Comparison of ENCODE assay signal across 8 cellular contexts in the genomic region with DNA sequence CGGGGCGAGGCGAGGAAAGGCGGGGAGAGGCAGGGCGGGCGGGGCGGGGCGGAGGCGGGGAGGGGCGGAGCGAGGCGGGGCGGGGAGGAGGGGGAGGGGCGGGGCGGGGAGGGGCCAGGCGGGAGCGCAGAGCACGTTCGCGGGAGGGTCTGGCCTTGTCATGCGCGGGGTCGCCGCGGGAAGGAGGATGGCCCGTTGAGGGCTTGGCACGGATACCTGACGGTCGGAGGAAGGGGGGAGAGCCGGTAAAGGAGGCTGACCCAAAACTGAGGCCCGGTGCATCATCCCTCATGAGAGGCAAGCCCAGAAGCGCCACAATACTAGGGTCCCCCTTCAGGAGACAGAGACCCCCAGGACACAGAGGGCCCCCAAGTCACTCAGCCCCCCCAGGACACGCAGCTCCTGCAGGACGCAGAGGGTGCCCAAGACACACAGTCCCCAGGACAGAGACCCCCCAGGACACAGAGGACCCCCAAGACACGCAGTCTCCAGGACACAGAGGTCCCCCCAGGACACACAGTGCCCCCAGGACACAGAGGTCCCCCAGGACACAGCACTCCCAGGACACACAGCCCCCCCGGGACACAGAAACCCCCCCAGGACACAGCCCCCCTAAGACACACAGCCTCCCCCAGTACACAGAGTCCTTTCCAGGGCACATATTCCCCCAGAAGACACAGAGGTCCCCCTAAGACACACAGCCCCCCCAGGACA. TPM values are rescaled to one million over a fixed set of nuclear protein-coding genes. Genes with fewer than 3 reads are reported as not detected.
DNase-seq lines count a peak whose midpoint lies in the region; ATAC-seq and TF ChIP-seq lines count a peak whose summit lies in the region.

No MANE protein-coding gene starts in this region.

- H3K9me3 Mint-ChIP-seq in activated CD4-positive, alpha-beta memory T cell treated with anti-CD3 and anti-CD28 coated beads for 36 hours = no peaks in the 10 kb centered on the region
- no peaks in the 10 kb centered on the region for H3K9me3 Mint-ChIP-seq in osteocyte (ENCODE audit: unreplicated experiment)

- in situ Hi-C loops in GM23248 (cut with MboI) = no loop called here

- H3K9me2 ChIP-seq in GM23248 (ENCODE audit: insufficient read depth) = no peaks in the 10 kb centered on the region

- H3K27me3 Mint-ChIP-seq in activated CD4-positive, alpha-beta memory T cell treated with anti-CD3 and anti-CD28 coated beads for 36 hours = no peaks in the 10 kb centered on the region
- no peaks in the 10 kb centered on the region for H3K27me3 Mint-ChIP-seq in osteocyte (ENCODE audit: unreplicated experiment)

- H3K27ac Mint-ChIP-seq in activated CD4-positive, alpha-beta memory T cell treated with anti-CD3 and anti-CD28 coated beads for 36 hours = no peak overlapping the region
- H3K27ac Mint-ChIP-seq in osteocyte (ENCODE audit: unreplicated experiment) = peak overlapping the region; percentile 53

- 0 out of 3 replicates have a peak, but pooled peaks have one; percentile 23 for ATAC-seq in DND-41 (ENCODE audit: insufficient read depth, low read depth)
- ATAC-seq in HG03521 (IDR thresholded peaks at IDR 0.05; ENCODE audit: unreplicated experiment) = no peak
- ATAC-seq in HG03571 (IDR thresholded peaks at IDR 0.05; ENCODE audit: unreplicated experiment) = no peak

- H3K4me1 ChIP-seq in DND-41 (ENCODE audit: insufficient read depth, low read length) (peaks cover 28% of the 10 kb centered on the region), GM23248 (ENCODE audit: insufficient read depth) (peaks cover 4% of the 10 kb centered on the region; the same call in 1 of the 2 replicates)

- peak overlapping the region; percentile 53; the same call in 1 of the 2 replicates for H3K27ac ChIP-seq in DND-41 (ENCODE audit: low read length)
- no peak overlapping the region for H3K27ac ChIP-seq in GM23248

- peaks cover 20% of the 10 kb centered on the region for H3K36me3 ChIP-seq in DND-41 (ENCODE audit: insufficient read depth, low read length)
- H3K36me3 ChIP-seq in GM23248 (ENCODE audit: low read depth) = no peaks in the 10 kb centered on the region

- intact Hi-C loops in activated CD4-positive, alpha-beta memory T cell treated with anti-CD3 and anti-CD28 coated beads for 36 hours (cut with micrococcal nuclease) = loop anchor here (5.0 kb wide), 2 partner anchors 48 to 103 kb away; partner anchors contain the start of genes RAB40B and TBCD

- H3K9me3 ChIP-seq in DND-41 (ENCODE audit: insufficient read depth, low read length, severe bottlenecking) = no peaks in the 10 kb centered on the region
- no peaks in the 10 kb centered on the region for H3K9me3 ChIP-seq in GM23248 (ENCODE audit: low read depth)

- H3K4me1 Mint-ChIP-seq in activated CD4-positive, alpha-beta memory T cell treated with anti-CD3 and anti-CD28 coated beads for 36 hours (ENCODE audit: low read depth) = peaks cover 23% of the 10 kb centered on the region
- H3K4me1 Mint-ChIP-seq in osteocyte (ENCODE audit: unreplicated experiment) = peaks cover 17% of the 10 kb centered on the region

- CTCF ChIA-PET in activated CD4-positive, alpha-beta memory T cell treated with anti-CD3 and anti-CD28 coated beads for 36 hours (lab: Charles Lee) = no interaction called here

- no peaks in the 10 kb centered on the region for H3F3A ChIP-seq in GM23248 (ENCODE audit: insufficient read depth)

- H3K79me2 ChIP-seq in DND-41 (ENCODE audit: insufficient read depth, low read length) (peaks cover 44% of the 10 kb centered on the region), GM23248 (ENCODE audit: insufficient read depth) (peaks cover 41% of the 10 kb centered on the region)

- H3K27me3 ChIP-seq in DND-41 (ENCODE audit: insufficient read depth, low read length, poor library complexity) = no peaks in the 10 kb centered on the region
- no peaks in the 10 kb centered on the region for H3K27me3 ChIP-seq in GM23248 (replicated peaks; ENCODE audit: insufficient read depth)

- no peak for DNase-seq in DND-41
- DNase-seq in HuH-7 (ENCODE audit: low spot score) = peak; percentile 60
- DNase-seq in activated CD4-positive, alpha-beta memory T cell treated with anti-CD3 and anti-CD28 coated beads for 36 hours = no peak
- DNase-seq in foreskin fibroblast = no peak
- no peak for DNase-seq in osteocyte (ENCODE audit: extremely low spot score, unreplicated experiment)
- no peak for DNase-seq in GM23248

- H3K4me3 Mint-ChIP-seq in activated CD4-positive, alpha-beta memory T cell treated with anti-CD3 and anti-CD28 coated beads for 36 hours = peak overlapping the region; percentile 60
- peak overlapping the region; percentile 35 for H3K4me3 Mint-ChIP-seq in osteocyte (ENCODE audit: unreplicated experiment)

- 0 out of 2 replicates have a peak overlapping the region, but pooled peaks have one; percentile 3 for H2AFZ ChIP-seq in DND-41 (ENCODE audit: low read depth, low read length)
- H2AFZ ChIP-seq in GM23248 = no peak overlapping the region; the same call in 1 of the 2 replicates

- H4K20me1 ChIP-seq in DND-41 (ENCODE audit: insufficient read depth, low read length) (peaks cover 40% of the 10 kb centered on the region), GM23248 (ENCODE audit: insufficient read depth) (peaks cover 18% of the 10 kb centered on the region)

- TF ChIP-seq CTCF in DND-41 (IDR thresholded peaks at IDR 0.05; ENCODE audit: borderline replicate concordance, extremely low read depth, low read length, poor library complexity, severe bottlenecking) = no peak
- TF ChIP-seq CTCF in foreskin fibroblast (IDR thresholded peaks at IDR 0.05; ENCODE audit: low read depth, low read length) = no peak
- TF ChIP-seq CTCF in osteocyte (IDR thresholded peaks at IDR 0.05) = no peak

- H3K4me3 ChIP-seq in DND-41 (ENCODE audit: low read depth in 1 of 2, low read length in 2 of 2) = peak overlapping the region in 1 of 2 experiments; percentile 51; a peak in 2 of 4 replicates
- peak overlapping the region; percentile 52 to 55 for H3K4me3 ChIP-seq in foreskin fibroblast (ENCODE audit: low read depth in 1 of 2, low read length in 2 of 2)
- H3K4me3 ChIP-seq in GM23248 = no peak overlapping the region

- 14 to 42% methylated on average over 6 to 31 of the region's 36 CpGs for WGBS in GM23248 (ENCODE audit: low coverage in 1 of 2, low lambda C conversion rate in 2 of 2, missing lambda C conversion rate in 2 of 2), 2 experiments

- H3K4me2 ChIP-seq in DND-41 (ENCODE audit: insufficient read depth, low read length) (peak overlapping the region; percentile 58), GM23248 (ENCODE audit: unreplicated experiment) (no peak overlapping the region)

- peaks cover 7% of the 10 kb centered on the region for H3K36me3 Mint-ChIP-seq in activated CD4-positive, alpha-beta memory T cell treated with anti-CD3 and anti-CD28 coated beads for 36 hours
- H3K36me3 Mint-ChIP-seq in osteocyte (ENCODE audit: unreplicated experiment) = peaks cover 2% of the 10 kb centered on the region

- POLR2A ChIA-PET in activated CD4-positive, alpha-beta memory T cell treated with anti-CD3 and anti-CD28 coated beads for 36 hours (lab: Charles Lee) = no interaction called here

- no peak overlapping the region for H3K9ac ChIP-seq in DND-41 (ENCODE audit: low read depth, low read length)
- H3K9ac ChIP-seq in GM23248 = no peak overlapping the region

RNA-seq across cellular contexts. Expression of gene WDR45B, which starts 0.7 kb away (rescaled TPM):
- total RNA-seq in activated CD4-positive, alpha-beta memory T cell treated with anti-CD3 and anti-CD28 coated beads for 36 hours = 10 to 100 TPM; 42.8 to 43.0 TPM
- total RNA-seq in osteocyte = 75.6 and 78.5 TPM in 2 replicates
- total RNA-seq in GM23248 (2014; rRNA removed; shearing (Covaris generic)) = 87.3 and 118 TPM in 2 replicates
- polyA plus RNA-seq in GM23248 (2016; fragmentation: Nextera tagmentation; extraction: Ambion mirVana) = 87.8 and 91.6 TPM in 2 replicates

RNA-seq across cellular contexts. Expression of gene RAB40B, which starts 49.6 kb away (rescaled TPM):
- total RNA-seq in activated CD4-positive, alpha-beta memory T cell treated with anti-CD3 and anti-CD28 coated beads for 36 hours = 1 to 10 TPM; 1.4 to 1.9 TPM
- total RNA-seq in osteocyte = 13.4 and 14.7 TPM in 2 replicates
- total RNA-seq in GM23248 (2014; rRNA removed; shearing (Covaris generic)) = 11.4 and 23.7 TPM in 2 replicates
- 23.8 and 24.7 TPM in 2 replicates for polyA plus RNA-seq in GM23248 (2016; fragmentation: Nextera tagmentation; extraction: Ambion mirVana)
